In genomic region chr10:11204355-11204879, GRCh38 we compare ENCODE assay signal across 12 cellular contexts.
A peak's percentile ranks its signal among the peaks of the same experiment; 100 is the strongest.
DNase-seq lines count a peak whose midpoint lies in the region; ATAC-seq and TF ChIP-seq lines count a peak whose summit lies in the region.
"Had no signal": no experiment of that assay in that cellular context is flagged by ENCODE, and none has a peak within 500 bp of the region (broad histone marks: within the 10 kb centered on the region; RNA-seq: fewer than 3 reads in every experiment).

No MANE protein-coding gene starts in this region.

- H3K36me3 Mint-ChIP-seq in IgD-negative memory B cell: peaks cover 4% of the 10 kb centered on the region
- peaks cover 6% of the 10 kb centered on the region for H3K36me3 Mint-ChIP-seq in chondrocyte (ENCODE audit: low read depth)
- peaks cover 6 to 91% (median 30%) of the 10 kb centered on the region in 3 donors for H3K36me3 Mint-ChIP-seq in naive thymus-derived CD8-positive, alpha-beta T cell

- H3K27me3 Mint-ChIP-seq in IgD-negative memory B cell: no peaks in the 10 kb centered on the region
- H3K27me3 Mint-ChIP-seq in chondrocyte (ENCODE audit: low read depth): no peaks in the 10 kb centered on the region
- H3K27me3 Mint-ChIP-seq in naive thymus-derived CD8-positive, alpha-beta T cell: no peaks in the 10 kb centered on the region

- no peak overlapping the region for H4K12ac ChIP-seq in trophoblast cell (ENCODE audit: low read depth, low read length)

- H3K4me1 ChIP-seq in BLaER1 treated with 17β-estradiol and CSF1 and Interleukin-3, amounts not matched to agents 10 nM and 100 nM: peaks cover 80 to 100% (median 96%) of the 10 kb centered on the region in 10 experiments
- H3K4me1 ChIP-seq in trophoblast cell (ENCODE audit: control insufficient read depth in 1 of 2, insufficient read depth in 2 of 2, low read length in 2 of 2): peaks cover 7 to 13% of the 10 kb centered on the region in 2 experiments

- H2BK12ac ChIP-seq in trophoblast cell (ENCODE audit: low read length): no peak overlapping the region

- H3K27me3 ChIP-seq in BLaER1 treated with 17β-estradiol and CSF1 and Interleukin-3, amounts not matched to agents 10 nM and 100 nM: no peaks in the 10 kb centered on the region
- no peaks in the 10 kb centered on the region for H3K27me3 ChIP-seq in trophoblast cell (ENCODE audit: insufficient read depth, low read length)
- H3K27me3 ChIP-seq: colonic mucosa had no signal

- H4K91ac ChIP-seq in trophoblast cell (ENCODE audit: low read depth, low read length): no peak overlapping the region

- no peak overlapping the region for H2BK120ac ChIP-seq in trophoblast cell (ENCODE audit: insufficient read depth, low read length, poor library complexity)

- no peaks in the 10 kb centered on the region for H3K79me2 ChIP-seq in trophoblast cell (ENCODE audit: control insufficient read depth, insufficient read depth, low read length, poor library complexity)

- H4K8ac ChIP-seq in trophoblast cell (ENCODE audit: low read depth, low read length): no peak overlapping the region

- peak overlapping the region in 2 of 4 donors; percentile 12 to 20 for H3K4me3 Mint-ChIP-seq in IgD-negative memory B cell
- peak overlapping the region; percentile 41 for H3K4me3 Mint-ChIP-seq in chondrocyte (ENCODE audit: unreplicated experiment)
- H3K4me3 Mint-ChIP-seq in naive thymus-derived CD8-positive, alpha-beta T cell: peak overlapping the region in 8 of 10 donors; percentile 5 to 48 (median 30)

- no peak overlapping the region for H2AK5ac ChIP-seq in trophoblast cell (ENCODE audit: low read length)

- peak in 1 of 2 donors; percentile 14 for ATAC-seq in naive thymus-derived CD8-positive, alpha-beta T cell
- no peak for ATAC-seq in HG02642 (IDR thresholded peaks at IDR 0.05; ENCODE audit: poor library complexity, unreplicated experiment)

- H2AFZ ChIP-seq in trophoblast cell (ENCODE audit: insufficient read depth, low read length, poor library complexity): no peak overlapping the region

- TF ChIP-seq CTCF in chondrocyte (IDR thresholded peaks at IDR 0.05): no peak

- H3K14ac ChIP-seq in trophoblast cell (ENCODE audit: low read length): no peak overlapping the region

- DNase-seq in chondrocyte (ENCODE audit: low spot score): no peak
- no peak for DNase-seq in naive thymus-derived CD8-positive, alpha-beta T cell
- no peak for DNase-seq in foreskin melanocyte
- DNase-seq in trophoblast cell: no peak
- DNase-seq in NCI-H1105 (lab: John Stamatoyannopoulos, UW): no peak
- DNase-seq: colonic mucosa, EL, NCI-H1417, NCI-H524 treated with DMSO at 0.1 percent for 48 hours had no signal

- no peak overlapping the region for H2BK5ac ChIP-seq in trophoblast cell (ENCODE audit: low read depth, low read length, poor library complexity)

- no peak overlapping the region for H3K18ac ChIP-seq in trophoblast cell (ENCODE audit: low read length)

- peaks cover 76 to 99% (median 90%) of the 10 kb centered on the region in 11 experiments for H3K36me3 ChIP-seq in BLaER1 treated with 17β-estradiol and CSF1 and Interleukin-3, amounts not matched to agents 10 nM and 100 nM
- H3K36me3 ChIP-seq in trophoblast cell (ENCODE audit: control insufficient read depth in 1 of 2, insufficient read depth in 2 of 2, low read length in 2 of 2): no peaks in the 10 kb centered on the region
- H3K36me3 ChIP-seq: colonic mucosa had no signal

- peaks cover 100% of the 10 kb centered on the region in 11 experiments for H4K20me1 ChIP-seq in BLaER1 treated with 17β-estradiol and CSF1 and Interleukin-3, amounts not matched to agents 10 nM and 100 nM

- H3K4me1 Mint-ChIP-seq in IgD-negative memory B cell (peaks cover 40 to 74% (median 74%) of the 10 kb centered on the region in 3 donors), chondrocyte (ENCODE audit: low read depth) (peaks cover 8% of the 10 kb centered on the region)
- peaks cover 61 to 100% (median 99%) of the 10 kb centered on the region in 4 donors for H3K4me1 Mint-ChIP-seq in naive thymus-derived CD8-positive, alpha-beta T cell

- H3K27ac ChIP-seq in BLaER1 treated with 17β-estradiol and CSF1 and Interleukin-3, amounts not matched to agents 10 nM and 100 nM: peak overlapping the region in 10 of 11 experiments; percentile 38 to 70 (median 55); a peak in 20 of 22 replicates
- H3K27ac ChIP-seq in trophoblast cell (ENCODE audit: low read depth, low read length): no peak overlapping the region
- H3K27ac ChIP-seq: colonic mucosa had no signal

- H3K23ac ChIP-seq in trophoblast cell (ENCODE audit: low read length): no peak overlapping the region

- H3K9ac ChIP-seq in BLaER1 treated with 17β-estradiol and CSF1 and Interleukin-3, amounts not matched to agents 10 nM and 100 nM: peak overlapping the region in 10 of 11 experiments; percentile 4 to 60 (median 48); a peak in 16 of 22 replicates
- no peak overlapping the region for H3K9ac ChIP-seq in trophoblast cell (ENCODE audit: low read length)

- H3K4ac ChIP-seq in trophoblast cell (ENCODE audit: low read depth, low read length): no peak overlapping the region

- no CpG with 5 or more reads among the region's 18 CpGs for WGBS in trophoblast cell (ENCODE audit: extremely low coverage, insufficient coverage, insufficient read length)

- peak overlapping the region; percentile 72 to 90 (median 83) for H3K4me2 ChIP-seq in BLaER1 treated with 17β-estradiol and CSF1 and Interleukin-3, amounts not matched to agents 10 nM and 100 nM
- H3K4me2 ChIP-seq in trophoblast cell (ENCODE audit: low read length): no peak overlapping the region

- POLR2A ChIA-PET in naive thymus-derived CD8-positive, alpha-beta T cell (lab: Charles Lee): interaction anchor here (1.5 to 1.8 kb wide), 2 partner anchors 8 to 38 kb away, joined by 4 read pairs; no protein-coding TSS in a partner anchor

- peaks cover 0 to 34% (median 15%) of the 10 kb centered on the region in 11 experiments; a peak in 19 of 22 replicates for H3K9me3 ChIP-seq in BLaER1 treated with 17β-estradiol and CSF1 and Interleukin-3, amounts not matched to agents 10 nM and 100 nM (replicated peaks in 1 of 11)
- no peaks in the 10 kb centered on the region for H3K9me3 ChIP-seq in trophoblast cell (ENCODE audit: insufficient read depth, low read depth, low read length)
- H3K9me3 ChIP-seq: colonic mucosa had no signal

- H3K27ac Mint-ChIP-seq in IgD-negative memory B cell: peak overlapping the region; percentile 8 to 60 (median 54)
- no peak overlapping the region for H3K27ac Mint-ChIP-seq in chondrocyte (ENCODE audit: unreplicated experiment)
- H3K27ac Mint-ChIP-seq in naive thymus-derived CD8-positive, alpha-beta T cell: peak overlapping the region in 9 of 10 donors; percentile 44 to 91 (median 73)

- H3K4me3 ChIP-seq in BLaER1 treated with 17β-estradiol and CSF1 and Interleukin-3, amounts not matched to agents 10 nM and 100 nM: no peak overlapping the region
- H3K4me3 ChIP-seq in trophoblast cell (ENCODE audit: low read depth, low read length): no peak overlapping the region
- H3K4me3 ChIP-seq: colonic mucosa had no signal

- H3K9me3 Mint-ChIP-seq in IgD-negative memory B cell: peaks cover 0 to 2% (median 0%) of the 10 kb centered on the region in 3 donors
- H3K9me3 Mint-ChIP-seq in chondrocyte (ENCODE audit: low read depth): peaks cover 8% of the 10 kb centered on the region
- H3K9me3 Mint-ChIP-seq in naive thymus-derived CD8-positive, alpha-beta T cell: peaks cover 0 to 1% (median 0%) of the 10 kb centered on the region in 9 donors

- H3K79me1 ChIP-seq in trophoblast cell (ENCODE audit: low read length): no peaks in the 10 kb centered on the region
